Comparison of ENCODE assay signal across 1 cellular context in the genomic region with DNA sequence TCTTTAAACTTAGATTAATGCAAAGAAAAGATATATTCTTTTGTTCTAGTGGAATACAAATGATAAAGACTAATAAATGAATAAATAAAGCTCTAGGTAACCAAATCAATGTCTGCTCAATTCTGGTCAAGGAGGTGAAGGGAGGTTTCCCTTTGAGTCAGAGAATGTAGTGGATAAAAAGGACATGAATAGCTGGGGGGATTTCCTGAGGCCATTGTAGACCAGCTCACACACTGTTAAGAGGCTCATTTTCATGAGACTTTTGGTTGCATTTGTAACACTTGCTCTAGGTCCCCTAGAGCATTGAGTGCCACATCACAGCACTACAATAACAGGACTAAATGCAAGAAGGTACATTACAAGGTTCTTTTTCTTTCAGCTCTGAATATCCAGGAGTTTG.
A peak's percentile ranks its signal among the peaks of the same experiment; 100 is the strongest.
TF ChIP-seq lines count a peak whose summit lies in the region.

No MANE protein-coding gene starts in this region.

TF ChIP-seq in GM12878, 131 proteins besides CTCF, POLR2A, EP300 and RAD21 (continued from another document and continues in another):
- TF ChIP-seq KDM1A (IDR thresholded peaks at IDR 0.05; ENCODE audit: borderline replicate concordance) (no peak), MEF2A (IDR thresholded peaks at IDR 0.05; ENCODE audit: insufficient read depth, low read depth, low read length) (peak; percentile 74), MXI1 (IDR thresholded peaks at IDR 0.05; ENCODE audit: low read depth, low read length) (no peak), SIX5 (IDR thresholded peaks at IDR 0.05; ENCODE audit: low read depth, low read length, severe bottlenecking) (no peak), HDAC6 (IDR thresholded peaks at IDR 0.05; ENCODE audit: unreplicated experiment) (no peak), DPF2 (IDR thresholded peaks at IDR 0.05) (peak; percentile 40; the same call in 1 of the 2 replicates), LARP7 (IDR thresholded peaks at IDR 0.05) (no peak), SMC3 (IDR thresholded peaks at IDR 0.05; ENCODE audit: borderline replicate concordance, low read length) (no peak), PAX8 (IDR thresholded peaks at IDR 0.05) (no peak), CHD4 (IDR thresholded peaks at IDR 0.05) (no peak), ZNF622 (IDR thresholded peaks at IDR 0.05) (no peak), ZNF274 (IDR thresholded peaks at IDR 0.05; ENCODE audit: insufficient read depth, insufficient read length) (no peak), RFX5 (IDR thresholded peaks at IDR 0.05; ENCODE audit: low read depth, low read length) (no peak), SREBF1 (IDR thresholded peaks at IDR 0.05; ENCODE audit: low read length) (no peak), ZZZ3 (IDR thresholded peaks at IDR 0.05; ENCODE audit: control insufficient read depth, insufficient read length, low read depth) (no peak), SPI1 (IDR thresholded peaks at IDR 0.05; ENCODE audit: borderline replicate concordance, insufficient read depth, low read depth, low read length) (no peak), BRCA1 (IDR thresholded peaks at IDR 0.05; ENCODE audit: low read depth, low read length) (no peak), BHLHE40 (IDR thresholded peaks at IDR 0.05; ENCODE audit: borderline replicate concordance in 1 of 2, low read depth in 2 of 2, low read length in 1 of 2) (0 out of 4 replicates have a peak, but pooled peaks of 1 of the 2 experiments have one; percentile 5), TCF3 (IDR thresholded peaks at IDR 0.05; ENCODE audit: borderline replicate concordance, insufficient read depth, low read depth, low read length) (no peak), NFXL1 (IDR thresholded peaks at IDR 0.05; ENCODE audit: borderline replicate concordance) (no peak), NFIC (IDR thresholded peaks at IDR 0.05; ENCODE audit: low read depth, low read length) (peak; percentile 79), CREB1 (IDR thresholded peaks at IDR 0.05; ENCODE audit: low read depth) (no peak), NR2C1 (IDR thresholded peaks at IDR 0.05) (no peak), NR2C2 (IDR thresholded peaks at IDR 0.05; ENCODE audit: borderline replicate concordance, control insufficient read depth, insufficient read length, low read depth) (no peak), ZNF24 (IDR thresholded peaks at IDR 0.05) (no peak), SMAD1 (IDR thresholded peaks at IDR 0.05; ENCODE audit: low read depth, partially characterized antibody) (no peak), BMI1 (IDR thresholded peaks at IDR 0.05; ENCODE audit: borderline replicate concordance) (no peak), MTA2 (IDR thresholded peaks at IDR 0.05; ENCODE audit: low read depth) (peak; percentile 33; the same call in 1 of the 2 replicates), TCF12 (IDR thresholded peaks at IDR 0.05; ENCODE audit: low read depth, low read length) (no peak)
- TF ChIP-seq, protein P1, sequence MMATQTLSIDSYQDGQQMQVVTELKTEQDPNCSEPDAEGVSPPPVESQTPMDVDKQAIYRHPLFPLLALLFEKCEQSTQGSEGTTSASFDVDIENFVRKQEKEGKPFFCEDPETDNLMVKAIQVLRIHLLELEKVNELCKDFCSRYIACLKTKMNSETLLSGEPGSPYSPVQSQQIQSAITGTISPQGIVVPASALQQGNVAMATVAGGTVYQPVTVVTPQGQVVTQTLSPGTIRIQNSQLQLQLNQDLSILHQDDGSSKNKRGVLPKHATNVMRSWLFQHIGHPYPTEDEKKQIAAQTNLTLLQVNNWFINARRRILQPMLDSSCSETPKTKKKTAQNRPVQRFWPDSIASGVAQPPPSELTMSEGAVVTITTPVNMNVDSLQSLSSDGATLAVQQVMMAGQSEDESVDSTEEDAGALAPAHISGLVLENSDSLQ (IDR thresholded peaks at IDR 0.05) = peak; percentile 32; the same call in 1 of the 2 replicates
- TF ChIP-seq, protein P2, sequence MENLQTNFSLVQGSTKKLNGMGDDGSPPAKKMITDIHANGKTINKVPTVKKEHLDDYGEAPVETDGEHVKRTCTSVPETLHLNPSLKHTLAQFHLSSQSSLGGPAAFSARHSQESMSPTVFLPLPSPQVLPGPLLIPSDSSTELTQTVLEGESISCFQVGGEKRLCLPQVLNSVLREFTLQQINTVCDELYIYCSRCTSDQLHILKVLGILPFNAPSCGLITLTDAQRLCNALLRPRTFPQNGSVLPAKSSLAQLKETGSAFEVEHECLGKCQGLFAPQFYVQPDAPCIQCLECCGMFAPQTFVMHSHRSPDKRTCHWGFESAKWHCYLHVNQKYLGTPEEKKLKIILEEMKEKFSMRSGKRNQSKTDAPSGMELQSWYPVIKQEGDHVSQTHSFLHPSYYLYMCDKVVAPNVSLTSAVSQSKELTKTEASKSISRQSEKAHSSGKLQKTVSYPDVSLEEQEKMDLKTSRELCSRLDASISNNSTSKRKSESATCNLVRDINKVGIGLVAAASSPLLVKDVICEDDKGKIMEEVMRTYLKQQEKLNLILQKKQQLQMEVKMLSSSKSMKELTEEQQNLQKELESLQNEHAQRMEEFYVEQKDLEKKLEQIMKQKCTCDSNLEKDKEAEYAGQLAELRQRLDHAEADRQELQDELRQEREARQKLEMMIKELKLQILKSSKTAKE (IDR thresholded peaks at IDR 0.05; ENCODE audit: low read depth, poor library complexity, severe bottlenecking) = no peak
- TF ChIP-seq, protein P3, sequence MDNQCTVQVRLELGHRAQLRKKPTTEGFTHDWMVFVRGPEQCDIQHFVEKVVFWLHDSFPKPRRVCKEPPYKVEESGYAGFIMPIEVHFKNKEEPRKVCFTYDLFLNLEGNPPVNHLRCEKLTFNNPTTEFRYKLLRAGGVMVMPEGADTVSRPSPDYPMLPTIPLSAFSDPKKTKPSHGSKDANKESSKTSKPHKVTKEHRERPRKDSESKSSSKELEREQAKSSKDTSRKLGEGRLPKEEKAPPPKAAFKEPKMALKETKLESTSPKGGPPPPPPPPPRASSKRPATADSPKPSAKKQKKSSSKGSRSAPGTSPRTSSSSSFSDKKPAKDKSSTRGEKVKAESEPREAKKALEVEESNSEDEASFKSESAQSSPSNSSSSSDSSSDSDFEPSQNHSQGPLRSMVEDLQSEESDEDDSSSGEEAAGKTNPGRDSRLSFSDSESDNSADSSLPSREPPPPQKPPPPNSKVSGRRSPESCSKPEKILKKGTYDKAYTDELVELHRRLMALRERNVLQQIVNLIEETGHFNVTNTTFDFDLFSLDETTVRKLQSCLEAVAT (IDR thresholded peaks at IDR 0.05) = no peak
- TF ChIP-seq, protein P4, sequence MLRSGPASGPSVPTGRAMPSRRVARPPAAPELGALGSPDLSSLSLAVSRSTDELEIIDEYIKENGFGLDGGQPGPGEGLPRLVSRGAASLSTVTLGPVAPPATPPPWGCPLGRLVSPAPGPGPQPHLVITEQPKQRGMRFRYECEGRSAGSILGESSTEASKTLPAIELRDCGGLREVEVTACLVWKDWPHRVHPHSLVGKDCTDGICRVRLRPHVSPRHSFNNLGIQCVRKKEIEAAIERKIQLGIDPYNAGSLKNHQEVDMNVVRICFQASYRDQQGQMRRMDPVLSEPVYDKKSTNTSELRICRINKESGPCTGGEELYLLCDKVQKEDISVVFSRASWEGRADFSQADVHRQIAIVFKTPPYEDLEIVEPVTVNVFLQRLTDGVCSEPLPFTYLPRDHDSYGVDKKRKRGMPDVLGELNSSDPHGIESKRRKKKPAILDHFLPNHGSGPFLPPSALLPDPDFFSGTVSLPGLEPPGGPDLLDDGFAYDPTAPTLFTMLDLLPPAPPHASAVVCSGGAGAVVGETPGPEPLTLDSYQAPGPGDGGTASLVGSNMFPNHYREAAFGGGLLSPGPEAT (IDR thresholded peaks at IDR 0.05; ENCODE audit: low read depth) = peak; percentile 69
- TF ChIP-seq, protein P5, sequence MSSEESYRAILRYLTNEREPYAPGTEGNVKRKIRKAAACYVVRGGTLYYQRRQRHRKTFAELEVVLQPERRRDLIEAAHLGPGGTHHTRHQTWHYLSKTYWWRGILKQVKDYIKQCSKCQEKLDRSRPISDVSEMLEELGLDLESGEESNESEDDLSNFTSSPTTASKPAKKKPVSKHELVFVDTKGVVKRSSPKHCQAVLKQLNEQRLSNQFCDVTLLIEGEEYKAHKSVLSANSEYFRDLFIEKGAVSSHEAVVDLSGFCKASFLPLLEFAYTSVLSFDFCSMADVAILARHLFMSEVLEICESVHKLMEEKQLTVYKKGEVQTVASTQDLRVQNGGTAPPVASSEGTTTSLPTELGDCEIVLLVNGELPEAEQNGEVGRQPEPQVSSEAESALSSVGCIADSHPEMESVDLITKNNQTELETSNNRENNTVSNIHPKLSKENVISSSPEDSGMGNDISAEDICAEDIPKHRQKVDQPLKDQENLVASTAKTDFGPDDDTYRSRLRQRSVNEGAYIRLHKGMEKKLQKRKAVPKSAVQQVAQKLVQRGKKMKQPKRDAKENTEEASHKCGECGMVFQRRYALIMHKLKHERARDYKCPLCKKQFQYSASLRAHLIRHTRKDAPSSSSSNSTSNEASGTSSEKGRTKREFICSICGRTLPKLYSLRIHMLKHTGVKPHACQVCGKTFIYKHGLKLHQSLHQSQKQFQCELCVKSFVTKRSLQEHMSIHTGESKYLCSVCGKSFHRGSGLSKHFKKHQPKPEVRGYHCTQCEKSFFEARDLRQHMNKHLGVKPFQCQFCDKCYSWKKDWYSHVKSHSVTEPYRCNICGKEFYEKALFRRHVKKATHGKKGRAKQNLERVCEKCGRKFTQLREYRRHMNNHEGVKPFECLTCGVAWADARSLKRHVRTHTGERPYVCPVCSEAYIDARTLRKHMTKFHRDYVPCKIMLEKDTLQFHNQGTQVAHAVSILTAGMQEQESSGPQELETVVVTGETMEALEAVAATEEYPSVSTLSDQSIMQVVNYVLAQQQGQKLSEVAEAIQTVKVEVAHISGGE (CRISPR knock-in tag; IDR thresholded peaks at IDR 0.05) = no peak
- TF ChIP-seq, protein P6, sequence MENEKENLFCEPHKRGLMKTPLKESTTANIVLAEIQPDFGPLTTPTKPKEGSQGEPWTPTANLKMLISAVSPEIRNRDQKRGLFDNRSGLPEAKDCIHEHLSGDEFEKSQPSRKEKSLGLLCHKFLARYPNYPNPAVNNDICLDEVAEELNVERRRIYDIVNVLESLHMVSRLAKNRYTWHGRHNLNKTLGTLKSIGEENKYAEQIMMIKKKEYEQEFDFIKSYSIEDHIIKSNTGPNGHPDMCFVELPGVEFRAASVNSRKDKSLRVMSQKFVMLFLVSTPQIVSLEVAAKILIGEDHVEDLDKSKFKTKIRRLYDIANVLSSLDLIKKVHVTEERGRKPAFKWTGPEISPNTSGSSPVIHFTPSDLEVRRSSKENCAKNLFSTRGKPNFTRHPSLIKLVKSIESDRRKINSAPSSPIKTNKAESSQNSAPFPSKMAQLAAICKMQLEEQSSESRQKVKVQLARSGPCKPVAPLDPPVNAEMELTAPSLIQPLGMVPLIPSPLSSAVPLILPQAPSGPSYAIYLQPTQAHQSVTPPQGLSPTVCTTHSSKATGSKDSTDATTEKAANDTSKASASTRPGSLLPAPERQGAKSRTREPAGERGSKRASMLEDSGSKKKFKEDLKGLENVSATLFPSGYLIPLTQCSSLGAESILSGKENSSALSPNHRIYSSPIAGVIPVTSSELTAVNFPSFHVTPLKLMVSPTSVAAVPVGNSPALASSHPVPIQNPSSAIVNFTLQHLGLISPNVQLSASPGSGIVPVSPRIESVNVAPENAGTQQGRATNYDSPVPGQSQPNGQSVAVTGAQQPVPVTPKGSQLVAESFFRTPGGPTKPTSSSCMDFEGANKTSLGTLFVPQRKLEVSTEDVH (IDR thresholded peaks at IDR 0.05; ENCODE audit: low read depth, partially characterized antibody) = no peak
- TF ChIP-seq, protein P7, sequence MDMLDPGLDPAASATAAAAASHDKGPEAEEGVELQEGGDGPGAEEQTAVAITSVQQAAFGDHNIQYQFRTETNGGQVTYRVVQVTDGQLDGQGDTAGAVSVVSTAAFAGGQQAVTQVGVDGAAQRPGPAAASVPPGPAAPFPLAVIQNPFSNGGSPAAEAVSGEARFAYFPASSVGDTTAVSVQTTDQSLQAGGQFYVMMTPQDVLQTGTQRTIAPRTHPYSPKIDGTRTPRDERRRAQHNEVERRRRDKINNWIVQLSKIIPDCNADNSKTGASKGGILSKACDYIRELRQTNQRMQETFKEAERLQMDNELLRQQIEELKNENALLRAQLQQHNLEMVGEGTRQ (IDR thresholded peaks at IDR 0.05; ENCODE audit: borderline replicate concordance, low read depth, low read length) = no peak
- TF ChIP-seq, protein P8, sequence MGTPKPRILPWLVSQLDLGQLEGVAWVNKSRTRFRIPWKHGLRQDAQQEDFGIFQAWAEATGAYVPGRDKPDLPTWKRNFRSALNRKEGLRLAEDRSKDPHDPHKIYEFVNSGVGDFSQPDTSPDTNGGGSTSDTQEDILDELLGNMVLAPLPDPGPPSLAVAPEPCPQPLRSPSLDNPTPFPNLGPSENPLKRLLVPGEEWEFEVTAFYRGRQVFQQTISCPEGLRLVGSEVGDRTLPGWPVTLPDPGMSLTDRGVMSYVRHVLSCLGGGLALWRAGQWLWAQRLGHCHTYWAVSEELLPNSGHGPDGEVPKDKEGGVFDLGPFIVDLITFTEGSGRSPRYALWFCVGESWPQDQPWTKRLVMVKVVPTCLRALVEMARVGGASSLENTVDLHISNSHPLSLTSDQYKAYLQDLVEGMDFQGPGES (IDR thresholded peaks at IDR 0.05) = no peak
- TF ChIP-seq, protein P9, sequence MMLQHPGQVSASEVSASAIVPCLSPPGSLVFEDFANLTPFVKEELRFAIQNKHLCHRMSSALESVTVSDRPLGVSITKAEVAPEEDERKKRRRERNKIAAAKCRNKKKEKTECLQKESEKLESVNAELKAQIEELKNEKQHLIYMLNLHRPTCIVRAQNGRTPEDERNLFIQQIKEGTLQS (IDR thresholded peaks at IDR 0.05; ENCODE audit: borderline replicate concordance, extremely low read depth, low read depth, low read length) = no peak
- TF ChIP-seq, protein P10, sequence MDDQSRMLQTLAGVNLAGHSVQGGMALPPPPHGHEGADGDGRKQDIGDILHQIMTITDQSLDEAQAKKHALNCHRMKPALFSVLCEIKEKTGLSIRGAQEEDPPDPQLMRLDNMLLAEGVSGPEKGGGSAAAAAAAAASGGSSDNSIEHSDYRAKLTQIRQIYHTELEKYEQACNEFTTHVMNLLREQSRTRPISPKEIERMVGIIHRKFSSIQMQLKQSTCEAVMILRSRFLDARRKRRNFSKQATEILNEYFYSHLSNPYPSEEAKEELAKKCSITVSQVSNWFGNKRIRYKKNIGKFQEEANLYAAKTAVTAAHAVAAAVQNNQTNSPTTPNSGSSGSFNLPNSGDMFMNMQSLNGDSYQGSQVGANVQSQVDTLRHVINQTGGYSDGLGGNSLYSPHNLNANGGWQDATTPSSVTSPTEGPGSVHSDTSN (IDR thresholded peaks at IDR 0.05; ENCODE audit: insufficient replicate concordance, low read depth, low read length) = no peak
- TF ChIP-seq, protein P11, sequence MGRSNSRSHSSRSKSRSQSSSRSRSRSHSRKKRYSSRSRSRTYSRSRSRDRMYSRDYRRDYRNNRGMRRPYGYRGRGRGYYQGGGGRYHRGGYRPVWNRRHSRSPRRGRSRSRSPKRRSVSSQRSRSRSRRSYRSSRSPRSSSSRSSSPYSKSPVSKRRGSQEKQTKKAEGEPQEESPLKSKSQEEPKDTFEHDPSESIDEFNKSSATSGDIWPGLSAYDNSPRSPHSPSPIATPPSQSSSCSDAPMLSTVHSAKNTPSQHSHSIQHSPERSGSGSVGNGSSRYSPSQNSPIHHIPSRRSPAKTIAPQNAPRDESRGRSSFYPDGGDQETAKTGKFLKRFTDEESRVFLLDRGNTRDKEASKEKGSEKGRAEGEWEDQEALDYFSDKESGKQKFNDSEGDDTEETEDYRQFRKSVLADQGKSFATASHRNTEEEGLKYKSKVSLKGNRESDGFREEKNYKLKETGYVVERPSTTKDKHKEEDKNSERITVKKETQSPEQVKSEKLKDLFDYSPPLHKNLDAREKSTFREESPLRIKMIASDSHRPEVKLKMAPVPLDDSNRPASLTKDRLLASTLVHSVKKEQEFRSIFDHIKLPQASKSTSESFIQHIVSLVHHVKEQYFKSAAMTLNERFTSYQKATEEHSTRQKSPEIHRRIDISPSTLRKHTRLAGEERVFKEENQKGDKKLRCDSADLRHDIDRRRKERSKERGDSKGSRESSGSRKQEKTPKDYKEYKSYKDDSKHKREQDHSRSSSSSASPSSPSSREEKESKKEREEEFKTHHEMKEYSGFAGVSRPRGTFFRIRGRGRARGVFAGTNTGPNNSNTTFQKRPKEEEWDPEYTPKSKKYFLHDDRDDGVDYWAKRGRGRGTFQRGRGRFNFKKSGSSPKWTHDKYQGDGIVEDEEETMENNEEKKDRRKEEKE (IDR thresholded peaks at IDR 0.05) = no peak
